13 cellular contexts compared by ENCODE assay signal in genomic region chr21:39613029-39613934, GRCh38. TPM values are rescaled to one million over a fixed set of nuclear protein-coding genes. Genes with fewer than 3 reads are reported as not detected.
DNase-seq lines count a peak whose midpoint lies in the region; ATAC-seq, FAIRE-seq and TF ChIP-seq lines count a peak whose summit lies in the region.
"Had no signal": no experiment of that assay in that cellular context is flagged by ENCODE, and none has a peak within 500 bp of the region (broad histone marks: within the 10 kb centered on the region; RNA-seq: fewer than 3 reads in every experiment).

No MANE protein-coding gene starts in this region.

- H2AFZ ChIP-seq in H1 (ENCODE audit: low read length) (no peak overlapping the region), Karpas-422 (ENCODE audit: low read length) (no peak overlapping the region)

- H4K91ac ChIP-seq in H1 (replicated peaks; ENCODE audit: insufficient read length, low read length) = no peak overlapping the region

- H2BK120ac ChIP-seq in H1 (replicated peaks; ENCODE audit: low read depth, low read length) = peak overlapping the region; percentile 47

- peak overlapping the region; percentile 27; the same call in 1 of the 2 replicates for H2BK20ac ChIP-seq in H1 (ENCODE audit: low read length)

- 7% methylated on average over 48 of the region's 48 CpGs for WGBS in right cardiac atrium
- WGBS in H1 (ENCODE audit: extremely low coverage in 1 of 2, insufficient coverage in 1 of 2, insufficient read length in 1 of 2, insufficient replicate concordance in 2 of 2, low coverage in 1 of 2, low lambda C conversion rate in 2 of 2, missing lambda C conversion rate in 1 of 2), 2 experiments = 7% methylated on average over 21 of the region's 48 CpGs; no CpG with 5 or more reads in 1 of the 2 experiments

- TF ChIP-seq EP300 in H1 (IDR thresholded peaks at IDR 0.05; ENCODE audit: borderline replicate concordance in 1 of 2, low read depth in 2 of 2, low read length in 2 of 2) = no peak

- peaks cover 7% of the 10 kb centered on the region for H3K36me3 Mint-ChIP-seq in neural crest cell (ENCODE audit: low read depth)
- no peaks in the 10 kb centered on the region for H3K36me3 Mint-ChIP-seq in CD8-positive, alpha-beta T cell

- H3K23me2 ChIP-seq in H1 (ENCODE audit: low read depth, low read length) = peaks cover 17% of the 10 kb centered on the region

- intact Hi-C loops in right cardiac atrium (cut with DNase I) (no loop called here), posterior vena cava (cut with DNase I) (no loop called here)
- intact Hi-C loops in CD8-positive, alpha-beta T cell (cut with DNase I, micrococcal nuclease) = no loop called here

- no peak overlapping the region for H3K4ac ChIP-seq in H1 (replicated peaks; ENCODE audit: insufficient read length, low read depth, low read length)

- peaks cover 45% of the 10 kb centered on the region for H3K27me3 Mint-ChIP-seq in neural crest cell (ENCODE audit: low read depth)
- peaks cover 44% of the 10 kb centered on the region for H3K27me3 Mint-ChIP-seq in CD8-positive, alpha-beta T cell (ENCODE audit: low read depth)

- no peaks in the 10 kb centered on the region for H3K27me3 ChIP-seq in right cardiac atrium (ENCODE audit: control insufficient read depth, insufficient read depth)
- H3K27me3 ChIP-seq in right atrium auricular region = peaks cover 3 to 5% of the 10 kb centered on the region in 2 donors
- no peaks in the 10 kb centered on the region for H3K27me3 ChIP-seq in H1 (replicated peaks in 1 of 4; ENCODE audit: control insufficient read depth in 3 of 4, extremely low read depth in 1 of 4, insufficient read depth in 3 of 4, low read length in 3 of 4)
- H3K27me3 ChIP-seq in CD8-positive, alpha-beta T cell (ENCODE audit: insufficient read depth, low read length) = peaks cover 8% of the 10 kb centered on the region
- no peaks in the 10 kb centered on the region for H3K27me3 ChIP-seq in Karpas-422 (ENCODE audit: low read length)
- H3K27me3 ChIP-seq: BLaER1 had no signal

- peak overlapping the region; percentile 90 for H3K4me3 Mint-ChIP-seq in neural crest cell
- H3K4me3 Mint-ChIP-seq in CD8-positive, alpha-beta T cell = no peak overlapping the region

- 0 out of 2 replicates have a peak overlapping the region, but pooled peaks have one; percentile 50 for H2BK15ac ChIP-seq in H1 (ENCODE audit: low read length)

- H3K79me2 ChIP-seq in H1 (ENCODE audit: control insufficient read depth in 1 of 2, insufficient read depth in 2 of 2, low read length in 2 of 2) (peaks cover 17 to 79% of the 10 kb centered on the region in 2 experiments), Karpas-422 (ENCODE audit: low read length) (no peaks in the 10 kb centered on the region)

- no peak for TF ChIP-seq POLR2A in H1 (IDR thresholded peaks at IDR 0.05; ENCODE audit: control extremely low read depth in 1 of 2, low read depth in 2 of 2, low read length in 2 of 2)

- no peaks in the 10 kb centered on the region for H3K9me3 ChIP-seq in right cardiac atrium (ENCODE audit: control insufficient read depth, low read length)
- H3K9me3 ChIP-seq in right atrium auricular region = no peaks in the 10 kb centered on the region
- no peaks in the 10 kb centered on the region for H3K9me3 ChIP-seq in H1 (ENCODE audit: insufficient read depth in 2 of 2, low read depth in 1 of 2, low read length in 1 of 2)
- no peaks in the 10 kb centered on the region for H3K9me3 ChIP-seq in CD8-positive, alpha-beta T cell (ENCODE audit: low read length)
- no peaks in the 10 kb centered on the region for H3K9me3 ChIP-seq in Karpas-422 (ENCODE audit: low read length)

- no peaks in the 10 kb centered on the region for H3K4me1 ChIP-seq in right cardiac atrium (ENCODE audit: control insufficient read depth, insufficient read depth, low read length)
- peaks cover 0 to 5% of the 10 kb centered on the region in 2 donors for H3K4me1 ChIP-seq in right atrium auricular region
- H3K4me1 ChIP-seq in H1 (replicated peaks in 1 of 4; ENCODE audit: control insufficient read depth in 3 of 4, insufficient read depth in 4 of 4, low read length in 3 of 4) = peaks cover 10 to 28% (median 16%) of the 10 kb centered on the region in 4 experiments
- no peaks in the 10 kb centered on the region for H3K4me1 ChIP-seq in CD8-positive, alpha-beta T cell (ENCODE audit: insufficient read depth, low read length)
- peaks cover 11% of the 10 kb centered on the region for H3K4me1 ChIP-seq in Karpas-422 (ENCODE audit: low read length)

- no peak overlapping the region for H2BK12ac ChIP-seq in H1 (ENCODE audit: low read depth, low read length)

- H2AK5ac ChIP-seq in H1 (ENCODE audit: low read depth, low read length) = peak overlapping the region; percentile 25; the same call in 1 of the 2 replicates

- H3K56ac ChIP-seq in H1 (replicated peaks; ENCODE audit: insufficient read length, low read depth, low read length) = no peak overlapping the region

- H3K36me3 ChIP-seq in right atrium auricular region (no peaks in the 10 kb centered on the region), H1 (ENCODE audit: control insufficient read depth in 2 of 4, insufficient read depth in 4 of 4, low read length in 3 of 4) (peaks cover 2 to 42% (median 22%) of the 10 kb centered on the region in 4 experiments; a peak in 7 of 8 replicates), Karpas-422 (ENCODE audit: insufficient read depth, low read length) (no peaks in the 10 kb centered on the region)
- H3K36me3 ChIP-seq in CD8-positive, alpha-beta T cell (ENCODE audit: insufficient read depth, low read length) = no peaks in the 10 kb centered on the region
- H3K36me3 ChIP-seq: BLaER1 had no signal

- TF ChIP-seq CTCF in right atrium auricular region (IDR thresholded peaks at IDR 0.05) (no peak), H1 (IDR thresholded peaks at IDR 0.05; ENCODE audit: control extremely low read depth in 1 of 3, insufficient read depth in 1 of 3, low read depth in 1 of 3, low read length in 3 of 3) (no peak), neural crest cell (conservative IDR thresholded peaks at IDR 0.05) (no peak)
- TF ChIP-seq CTCF in CD8-positive, alpha-beta T cell (IDR thresholded peaks at IDR 0.05) = no peak

- ATAC-seq in right cardiac atrium = no peak
- ATAC-seq in CD8-positive, alpha-beta T cell = no peak

- DNase-seq in right cardiac atrium (no peak), right atrium auricular region (ENCODE audit: low spot score) (no peak), H1 (ENCODE audit: low read depth in 1 of 2, low spot score in 2 of 2) (peak in 1 of 2 experiments; percentile 26), neural crest cell (ENCODE audit: low read depth, low spot score) (no peak), posterior vena cava (ENCODE audit: low spot score) (no peak), NCI-H146 treated with DMSO at 0.1 percent for 48 hours (lab: John Stamatoyannopoulos, UW; ENCODE audit: unreplicated experiment) (no peak), Karpas-422 (no peak)
- DNase-seq in CD8-positive, alpha-beta T cell = no peak
- DNase-seq: NCI-H1417 treated with DMSO at 0.1 percent for 48 hours had no signal

- H2BK5ac ChIP-seq in H1 (ENCODE audit: low read depth, low read length) = no peak overlapping the region

- FAIRE-seq in H1 (lab: Jason Lieb, UNC) = no peak
- FAIRE-seq: bronchial epithelial cell had no signal

- H4K8ac ChIP-seq in H1 (ENCODE audit: extremely low read depth, insufficient read depth, low read length) = no peak overlapping the region

- H3K4me2 ChIP-seq in H1 (ENCODE audit: insufficient read depth in 1 of 2, low read depth in 2 of 2, low read length in 2 of 2) = peak overlapping the region; percentile 84 to 88
- H3K4me2 ChIP-seq in Karpas-422 (ENCODE audit: low read depth, low read length, poor library complexity, severe bottlenecking) = no peak overlapping the region
- H3K4me2 ChIP-seq: BLaER1 had no signal

- no peak overlapping the region for H3K14ac ChIP-seq in H1 (ENCODE audit: insufficient read length)

- peak overlapping the region; percentile 26 to 52 (median 48); a peak in 5 of 7 replicates for H3K9ac ChIP-seq in H1 (replicated peaks in 1 of 4; ENCODE audit: extremely low read depth in 1 of 4, low read depth in 3 of 4, low read length in 3 of 4)
- H3K9ac ChIP-seq in Karpas-422 (ENCODE audit: low read length) = no peak overlapping the region
- H3K9ac ChIP-seq: BLaER1 had no signal

- H4K20me1 ChIP-seq in H1 (replicated peaks in 1 of 2; ENCODE audit: control insufficient read depth in 1 of 2, insufficient read depth in 2 of 2, low read length in 2 of 2) = no peaks in the 10 kb centered on the region
- no peaks in the 10 kb centered on the region for H4K20me1 ChIP-seq in Karpas-422 (ENCODE audit: insufficient read depth, low read depth, low read length)
- H4K20me1 ChIP-seq: BLaER1 had no signal

- H3K9me3 Mint-ChIP-seq in neural crest cell = peaks cover under 1% of the 10 kb centered on the region
- no peaks in the 10 kb centered on the region for H3K9me3 Mint-ChIP-seq in CD8-positive, alpha-beta T cell

- H3K4me1 Mint-ChIP-seq in neural crest cell = peaks cover 18% of the 10 kb centered on the region
- peaks cover 9% of the 10 kb centered on the region for H3K4me1 Mint-ChIP-seq in CD8-positive, alpha-beta T cell (ENCODE audit: low read depth)

- H3K79me1 ChIP-seq in H1 (ENCODE audit: low read depth, low read length) = peaks cover 4% of the 10 kb centered on the region; the same call in 1 of the 2 replicates

- POLR2A ChIA-PET in H1 (lab: Charles Lee; ENCODE audit: partially characterized antibody) = interaction anchor here (0.6 to 16.0 kb wide), 4 partner anchors 8 to 232 kb away, joined by 3 to 222 read pairs (median 4); no protein-coding TSS in a partner anchor
- POLR2A ChIA-PET in CD8-positive, alpha-beta T cell (lab: Charles Lee) = no interaction called here

- peak overlapping the region; percentile 61 for H4K5ac ChIP-seq in H1 (ENCODE audit: insufficient read length, low read depth, low read length)

- H3K23ac ChIP-seq in H1 (ENCODE audit: insufficient read length) = no peak overlapping the region

- H3K27ac ChIP-seq in right cardiac atrium (ENCODE audit: low read length) = no peak overlapping the region
- H3K27ac ChIP-seq in right atrium auricular region = no peak overlapping the region
- no peak overlapping the region for H3K27ac ChIP-seq in H1 (ENCODE audit: low read depth, low read length)
- H3K27ac ChIP-seq in CD8-positive, alpha-beta T cell (ENCODE audit: low read depth, low read length) = no peak overlapping the region
- H3K27ac ChIP-seq in Karpas-422 (ENCODE audit: low read length) = no peak overlapping the region
- H3K27ac ChIP-seq: BLaER1, SK-N-MC had no signal

- H3K18ac ChIP-seq in H1 (ENCODE audit: extremely low read depth, low read length) = peak overlapping the region; percentile 62; the same call in 1 of the 2 replicates

- CTCF ChIA-PET in H1 (lab: Charles Lee; ENCODE audit: partially characterized antibody) = interaction anchor here (0.9 to 1.6 kb wide), 3 partner anchors 20 to 103 kb away, joined by 3 to 6 read pairs (median 5); no protein-coding TSS in a partner anchor
- CTCF ChIA-PET in CD8-positive, alpha-beta T cell (lab: Charles Lee) = no interaction called here

- TF ChIP-seq RAD21 in H1 (IDR thresholded peaks at IDR 0.05 in 1 of 2, conservative IDR thresholded peaks at IDR 0.05 in 1 of 2; ENCODE audit: low read depth in 2 of 2, low read length in 2 of 2) = no peak

- H3K4me3 ChIP-seq in right cardiac atrium (ENCODE audit: low read length) = peak overlapping the region; percentile 51
- H3K4me3 ChIP-seq in right atrium auricular region = peak overlapping the region in 1 of 2 donors; percentile 42
- H3K4me3 ChIP-seq in H1 (ENCODE audit: extremely low read depth in 1 of 4, insufficient read depth in 2 of 4, low read depth in 3 of 4, low read length in 4 of 4) = peak overlapping the region; percentile 58 to 90 (median 90)
- H3K4me3 ChIP-seq in CD8-positive, alpha-beta T cell (ENCODE audit: low read depth, low read length) = no peak overlapping the region
- H3K4me3 ChIP-seq in Karpas-422 (ENCODE audit: low read length) = no peak overlapping the region
- H3K4me3 ChIP-seq: BLaER1, SK-N-MC had no signal

- H3K27ac Mint-ChIP-seq in neural crest cell (ENCODE audit: unreplicated experiment) = no peak overlapping the region
- H3K27ac Mint-ChIP-seq in CD8-positive, alpha-beta T cell = no peak overlapping the region

- H3K9me2 ChIP-seq in Karpas-422 (replicated peaks; ENCODE audit: insufficient read depth, low read length) = no peaks in the 10 kb centered on the region

RNA-seq across cellular contexts. Expression of gene B3GALT5, which starts 0.5 kb away (rescaled TPM):
- total RNA-seq in right cardiac atrium = under 1 TPM; 0.03 to 0.25 (median 0.07) TPM
- polyA plus RNA-seq in right cardiac atrium = 0.16 TPM
- total RNA-seq in right atrium auricular region = not detected
- 23.8 and 25.1 TPM in 2 replicates for total RNA-seq in H1 (2021; fragmentation: NEBNext Ultra II Directional; extraction: Animal tissue kit (Norgen Biotek cat#: 25700))
- 11.9 and 12.4 TPM in 2 replicates for polyA plus RNA-seq in H1 (2011; rRNA removed)
- 9.7 TPM for polyA plus RNA-seq in H1 (2011; cell fraction: cytosol; rRNA removed)
- polyA plus RNA-seq in H1 (2011; cell fraction: nucleus; rRNA removed) = 25.2 TPM
- polyA plus RNA-seq in H1 (2012, experiment 1 of 2) = 9.9 to 15.2 TPM (median 12.4 TPM) in 4 replicates
- polyA plus RNA-seq in H1 (2012, experiment 2 of 2) = 1.6 TPM
- polyA plus RNA-seq in H1 (2013, experiment 1 of 2) = 19.2 TPM
- polyA plus RNA-seq in H1 (2013, experiment 2 of 2) = 18.8 TPM
- polyA minus RNA-seq in H1 (2011; rRNA and poly(A)+ RNA removed) = 47.8 and 63.7 TPM in 2 replicates
- 24.7 TPM for polyA minus RNA-seq in H1 (2011; cell fraction: cytosol; rRNA and poly(A)+ RNA removed)
- 38.0 TPM for polyA minus RNA-seq in H1 (2011; cell fraction: nucleus; rRNA and poly(A)+ RNA removed)
- 1.9 and 2.6 TPM in 2 replicates for total RNA-seq in neural crest cell
- not detected for total RNA-seq in CD8-positive, alpha-beta T cell
- total RNA-seq in posterior vena cava = 1 to 10 TPM in 1 of 2 donors, under 1 TPM in 1; 0.19 to 1.1 TPM
- total RNA-seq in Karpas-422 (2014; rRNA removed; shearing (Covaris generic); ENCODE audit: low replicate concordance) = not detected in 2 replicates
- total RNA-seq: activated CD8-positive, alpha-beta memory T cell treated with anti-CD3 and anti-CD28 coated beads for 36 hours had no signal

Comparison
In these comparisons a context has a peak if more than half of its experiments do, and no peak if none do; other contexts are left out.
1. H3K4me3 ChIP-seq: peak in right cardiac atrium (single experiment) and H1 (4 of 4); none in CD8-positive, alpha-beta T cell (single experiment) and Karpas-422 (single experiment).